16 cellular contexts compared by ENCODE assay signal in genomic region chr12:107518868-107519267, GRCh38.
"Had no signal": no experiment of that assay in that cellular context is flagged by ENCODE, and none has a peak within 500 bp of the region (broad histone marks: within the 10 kb centered on the region; RNA-seq: fewer than 3 reads in every experiment).

No MANE protein-coding gene starts in this region.

- H3K27me3 ChIP-seq: hepatocyte, pancreas, testis, transverse colon had no signal

- H3K4me2 ChIP-seq: hepatocyte had no signal

- H3K4me1 ChIP-seq: pancreas, testis, transverse colon had no signal

- H3K4me3 ChIP-seq: hepatocyte, lung, pancreas, testis, transverse colon had no signal

- H3K36me3 ChIP-seq: pancreas, transverse colon had no signal

- DNase-seq: effector memory CD4-positive, alpha-beta T cell; foreskin melanocyte; left colon; left ventricle myocardium superior; mesendoderm; naive B cell; occipital lobe; pancreas; right cardiac atrium; small intestine; stimulated activated CD4-positive, alpha-beta T cell treated with anti-CD3 and anti-CD28 coated beads, Interleukin-12 subunit alpha, Interleukin-12 subunit beta, amount 100 ng/mL, for 4 hours; testis; transverse colon had no signal

- H3K79me2 ChIP-seq: hepatocyte had no signal

- H2AFZ ChIP-seq: hepatocyte had no signal

- ATAC-seq: left colon, left ventricle myocardium superior, pancreas, right cardiac atrium had no signal

- H3K27ac ChIP-seq: epithelial cell of prostate, hepatocyte, pancreas, testis, transverse colon had no signal

- H3K9me3 ChIP-seq: pancreas, testis, transverse colon had no signal
